ENCODE assay signal across 25 cellular contexts in genomic region chr1:50950396-50950795, GRCh38.
"Had no signal": no experiment of that assay in that cellular context is flagged by ENCODE, and none has a peak within 500 bp of the region (broad histone marks: within the 10 kb centered on the region; RNA-seq: fewer than 3 reads in every experiment).

No MANE protein-coding gene starts in this region.

- DNase-seq: activated CD4-positive, alpha-beta T cell treated with anti-CD3 and anti-CD28 coated beads for 4 hours; activated CD8-positive, alpha-beta memory T cell treated with anti-CD3 and anti-CD28 coated beads, Interleukin-2, amount 50 U/mL, for 4 hours; activated CD8-positive, alpha-beta T cell treated with anti-CD3 and anti-CD28 coated beads for 36 hours; activated gamma-delta T cell treated with Interleukin-2 at 50 U/mL for 16 hours; activated naive CD4-positive, alpha-beta T cell treated with anti-CD3 and anti-CD28 coated beads, Interleukin-2, amount 10 ng/mL, durations not matched to agents 7 days and 5 days; activated naive CD8-positive, alpha-beta T cell treated with anti-CD3 and anti-CD28 coated beads, Interleukin-2, amount 10 ng/mL, durations not matched to agents 7 days and 5 days; activated T-cell treated with anti-CD3 and anti-CD28 coated beads, Interleukin-2, amount 50 U/mL, for 72 hours; adrenal gland; anterior cingulate cortex; cerebellar nuclear complex; NCI-H1092; NCI-H1417; NCI-H1694; NCI-H2029 treated with DMSO at 0.1 percent for 48 hours; NCI-H510A treated with DMSO at 0.1 percent for 48 hours; NCI-H69; NK-92 treated with Interleukin-12 subunit alpha and Interleukin-12 subunit beta, amount 100 ng/mL, for 24 hours; OCI-M1; RPMI8226; T-helper 1 cell; WERI-Rb-1 had no signal

- ATAC-seq: activated CD8-positive, alpha-beta T cell treated with anti-CD3 and anti-CD28 coated beads for 36 hours; activated T-cell treated with anti-CD3 and anti-CD28 coated beads, Interleukin-2, amount 50 U/mL, for 72 hours; Panc1; Right ventricle myocardium inferior had no signal

- H3K27me3 ChIP-seq: adrenal gland had no signal

- H3K27ac Mint-ChIP-seq: activated CD8-positive, alpha-beta T cell treated with anti-CD3 and anti-CD28 coated beads for 36 hours; activated naive CD4-positive, alpha-beta T cell treated with anti-CD3 and anti-CD28 coated beads, Interleukin-2, amount 10 ng/mL, durations not matched to agents 7 days and 5 days; activated naive CD8-positive, alpha-beta T cell treated with anti-CD3 and anti-CD28 coated beads, Interleukin-2, amount 10 ng/mL, durations not matched to agents 7 days and 5 days; activated T-cell treated with anti-CD3 and anti-CD28 coated beads, Interleukin-2, amount 50 U/mL, for 72 hours; activated T-helper 2 cell treated with anti-CD3 and anti-CD28 coated beads, Interferon-gamma antibody, Interleukin-2, Interleukin-4, amounts not matched to agents 10 μg/mL and 5 μg/mL and 100 μg/mL, durations not matched to agents 14 hours and 24 hours and 36 hours had no signal

- H3K27ac ChIP-seq: adrenal gland, SK-N-MC, WERI-Rb-1 had no signal

- H3K4me3 Mint-ChIP-seq: activated CD8-positive, alpha-beta T cell treated with anti-CD3 and anti-CD28 coated beads for 36 hours; activated naive CD4-positive, alpha-beta T cell treated with anti-CD3 and anti-CD28 coated beads, Interleukin-2, amount 10 ng/mL, durations not matched to agents 7 days and 5 days; activated naive CD8-positive, alpha-beta T cell treated with anti-CD3 and anti-CD28 coated beads, Interleukin-2, amount 10 ng/mL, durations not matched to agents 7 days and 5 days; activated T-cell treated with anti-CD3 and anti-CD28 coated beads, Interleukin-2, amount 50 U/mL, for 72 hours had no signal

- H3K4me3 ChIP-seq: adrenal gland, SK-N-MC had no signal

- H3K27me3 Mint-ChIP-seq: activated CD8-positive, alpha-beta T cell treated with anti-CD3 and anti-CD28 coated beads for 36 hours; activated naive CD4-positive, alpha-beta T cell treated with anti-CD3 and anti-CD28 coated beads, Interleukin-2, amount 10 ng/mL, durations not matched to agents 7 days and 5 days; activated naive CD8-positive, alpha-beta T cell treated with anti-CD3 and anti-CD28 coated beads, Interleukin-2, amount 10 ng/mL, durations not matched to agents 7 days and 5 days had no signal

- H3K9me3 ChIP-seq: adrenal gland had no signal

- H3K9me3 Mint-ChIP-seq: activated CD8-positive, alpha-beta T cell treated with anti-CD3 and anti-CD28 coated beads for 36 hours; activated naive CD4-positive, alpha-beta T cell treated with anti-CD3 and anti-CD28 coated beads, Interleukin-2, amount 10 ng/mL, durations not matched to agents 7 days and 5 days; activated naive CD8-positive, alpha-beta T cell treated with anti-CD3 and anti-CD28 coated beads, Interleukin-2, amount 10 ng/mL, durations not matched to agents 7 days and 5 days; activated T-cell treated with anti-CD3 and anti-CD28 coated beads, Interleukin-2, amount 50 U/mL, for 72 hours; activated T-helper 2 cell treated with anti-CD3 and anti-CD28 coated beads, Interferon-gamma antibody, Interleukin-2, Interleukin-4, amounts not matched to agents 10 μg/mL and 5 μg/mL and 100 μg/mL, durations not matched to agents 14 hours and 24 hours and 36 hours had no signal

- H3K36me3 ChIP-seq: adrenal gland had no signal
